ENCODE assay signal across 1 cellular context in the genomic region with DNA sequence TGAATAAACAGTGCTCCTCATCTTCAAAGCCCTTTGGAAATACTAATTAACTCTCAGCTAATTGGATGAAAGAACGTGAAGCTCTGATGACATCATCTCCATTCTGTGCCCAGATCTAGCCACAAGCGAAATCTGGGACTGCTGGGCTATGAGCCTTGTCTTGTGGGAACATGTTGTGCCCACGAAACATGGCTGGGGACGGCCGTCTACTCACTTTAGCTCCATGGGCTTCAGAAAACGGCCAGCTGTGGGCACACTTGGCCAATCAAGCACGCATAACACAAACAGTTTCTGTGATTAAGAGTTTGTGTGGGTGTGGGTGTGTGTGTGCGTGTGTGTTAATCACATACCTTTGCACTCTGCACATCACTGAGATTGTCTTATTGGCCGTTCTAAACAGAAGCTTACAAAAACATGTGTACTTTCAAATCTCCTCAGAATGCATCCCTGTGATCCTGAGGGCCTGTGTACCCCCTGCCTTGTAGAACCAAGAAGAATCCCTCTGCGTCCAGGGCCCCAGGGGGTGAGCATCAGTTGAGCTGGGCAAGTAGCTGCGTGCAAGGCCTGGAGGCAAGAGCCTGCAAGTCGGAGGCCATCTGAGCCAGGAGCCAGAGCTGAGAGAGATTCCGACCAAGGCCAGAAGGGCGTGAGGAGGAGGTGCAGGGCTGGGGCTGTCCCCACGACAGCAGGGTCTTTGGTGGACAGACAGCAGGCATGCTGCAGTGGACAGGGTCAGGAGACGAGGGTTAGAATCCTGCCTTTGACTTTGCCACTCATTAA.
TF ChIP-seq lines count a peak whose summit lies in the region.

No MANE protein-coding gene starts in this region.

TF ChIP-seq in HepG2, 621 proteins besides CTCF, POLR2A, EP300 and RAD21:
- no peak for TF ChIP-seq IRX3 (CRISPR knock-in tag; IDR thresholded peaks at IDR 0.05; ENCODE audit: borderline replicate concordance, low read depth)
- no peak for TF ChIP-seq KDM2A (CRISPR knock-in tag; IDR thresholded peaks at IDR 0.05; ENCODE audit: borderline replicate concordance, low read depth)
- TF ChIP-seq ATF7 (IDR thresholded peaks at IDR 0.05) = peak; percentile 58
- no peak for TF ChIP-seq ATF7 (CRISPR knock-in tag; IDR thresholded peaks at IDR 0.05)
